In genomic region chr22:20822240-20822639, GRCh38 we compare ENCODE assay signal across 24 cellular contexts. TPM values are rescaled to one million over a fixed set of nuclear protein-coding genes. Genes with fewer than 3 reads are reported as not detected.
"Had no signal": no experiment of that assay in that cellular context is flagged by ENCODE, and none has a peak within 500 bp of the region (broad histone marks: within the 10 kb centered on the region; RNA-seq: fewer than 3 reads in every experiment).

No MANE protein-coding gene starts in this region.

- DNase-seq: Karpas-422, KG1, MG63, NCI-H1092, NCI-H1105 treated with DMSO at 0.1 percent for 48 hours, NCI-H1417 treated with DMSO at 0.1 percent for 48 hours, NCI-H146, NCI-H187, NCI-H2029, NCI-H2081 treated with DMSO at 0.1 percent for 48 hours, NCI-H2171, NCI-H226, NCI-H446, NCI-H510A, NCI-H524 treated with DMSO at 0.1 percent for 48 hours, NCI-H69, NCI-H774, PC-3, SHP77, SK-N-SH had no signal

- H3K4me2 ChIP-seq: SK-N-SH had no signal

- H3K4me3 ChIP-seq: MG63 had no signal

- H3K27ac ChIP-seq: HL-60, RWPE1 had no signal

- FAIRE-seq: HTR-8/SVneo had no signal

- ATAC-seq: Panc1, PC-3 had no signal

- H3K9ac ChIP-seq: SK-N-SH had no signal

- H3K9me3 ChIP-seq: MG63, SK-N-SH had no signal

- H3K27me3 ChIP-seq: MG63 had no signal

RNA-seq across cellular contexts. Expression of gene SERPIND1, which starts 48.3 kb away (rescaled TPM):
- polyA plus RNA-seq: SK-N-SH had no signal
